7 cellular contexts compared by ENCODE assay signal in genomic region chrX:133995759-133996158, GRCh38.
"Had no signal": no experiment of that assay in that cellular context is flagged by ENCODE, and none has a peak within 500 bp of the region (broad histone marks: within the 10 kb centered on the region; RNA-seq: fewer than 3 reads in every experiment).

No MANE protein-coding gene starts in this region.

- DNase-seq: H9, HCEC 1CT, KBM-7 had no signal

- H3K4me3 ChIP-seq: GM23338 had no signal

- ATAC-seq: GM23338 had no signal

- H3K4me2 ChIP-seq: GM23338 had no signal

- FAIRE-seq: H1, H54, HTR-8/SVneo had no signal

- H2AFZ ChIP-seq: GM23338 had no signal
